ENCODE assay signal across 16 cellular contexts in the genomic region with DNA sequence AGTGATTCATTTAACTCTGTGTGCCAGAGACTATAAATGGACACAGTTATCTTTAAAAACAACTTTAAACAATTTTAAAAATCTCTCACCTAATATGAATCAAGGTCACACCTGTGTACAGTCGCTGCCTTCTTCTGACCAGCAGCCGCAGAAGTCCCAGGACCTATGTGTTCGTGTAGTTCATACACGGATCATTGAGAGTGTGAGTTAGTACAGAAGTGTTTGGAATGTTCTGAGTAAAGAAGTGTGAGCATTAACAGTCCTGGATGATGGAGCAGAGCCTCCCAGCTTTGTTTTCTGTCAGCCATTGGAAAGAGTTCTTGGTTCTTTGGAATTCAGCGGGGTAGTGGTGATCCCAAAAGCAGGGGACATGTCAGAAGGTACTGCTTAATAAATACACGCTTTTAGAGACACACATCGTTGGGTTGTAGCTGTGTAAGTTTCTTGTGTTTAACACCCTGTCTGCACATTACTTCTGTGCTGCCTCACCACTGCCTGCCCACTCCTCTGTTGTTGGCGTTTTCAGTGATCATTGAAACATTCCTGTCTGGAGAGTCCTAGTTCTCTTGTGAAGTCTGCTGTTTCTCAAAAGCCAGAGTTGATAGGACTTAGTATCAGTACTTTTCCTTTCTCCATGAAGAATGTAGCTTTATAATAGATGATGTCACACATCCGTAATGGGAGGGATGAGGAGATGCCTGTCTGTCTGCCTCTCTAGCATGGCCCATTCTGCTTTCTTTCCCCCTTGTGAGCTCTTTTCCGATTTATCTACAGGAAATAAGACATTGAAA.
DNase-seq lines count a peak whose midpoint lies in the region; ATAC-seq and TF ChIP-seq lines count a peak whose summit lies in the region.
"Had no signal": no experiment of that assay in that cellular context is flagged by ENCODE, and none has a peak within 500 bp of the region (broad histone marks: within the 10 kb centered on the region; RNA-seq: fewer than 3 reads in every experiment).

No MANE protein-coding gene starts in this region.

- H3K4me3 ChIP-seq in coronary artery, result no peak overlapping the region
- no peak overlapping the region for H3K4me3 ChIP-seq in parathyroid adenoma (ENCODE audit: low read depth, low read length)
- no peak overlapping the region for H3K4me3 ChIP-seq in prostate gland
- H3K4me3 ChIP-seq: MG63, testis had no signal

- H3K79me2 ChIP-seq in parathyroid adenoma, result no peaks in the 10 kb centered on the region

- H3K36me3 ChIP-seq in parathyroid adenoma (ENCODE audit: control insufficient read depth, insufficient read depth, low read length), result no peaks in the 10 kb centered on the region
- H3K36me3 ChIP-seq in prostate gland, result no peaks in the 10 kb centered on the region
- H3K36me3 ChIP-seq: MG63 had no signal

- no peak for TF ChIP-seq POLR2A in prostate gland (IDR thresholded peaks at IDR 0.05)

- no peak for ATAC-seq in activated CD4-positive, CD25-positive, alpha-beta regulatory T cell treated with anti-CD3 and anti-CD28 coated beads, Interleukin-2, amount 50 U/mL, for 24 hours
- no peak for ATAC-seq in HG03432 (IDR thresholded peaks at IDR 0.05; ENCODE audit: unreplicated experiment)

- DNase-seq in EH (ENCODE audit: low read depth) (peak; percentile 44), coronary artery (ENCODE audit: low spot score) (no peak), kidney glomerular epithelial cell (lab: John Stamatoyannopoulos, UW) (peak; percentile 36), NCI-H1092 (lab: John Stamatoyannopoulos, UW) (no peak), prostate gland (ENCODE audit: low spot score) (no peak)
- DNase-seq: activated CD4-positive, alpha-beta T cell treated with anti-CD3 and anti-CD28 coated beads, Interleukin-2, amount 50 U/mL, for 4 hours; GDM1; MG63; NCI-H2029 treated with DMSO at 0.1 percent for 48 hours; NCI-H82; small intestine; T1000; testis had no signal

- 81% methylated on average over 10 of the region's 10 CpGs for WGBS in prostate gland

- H2AFZ ChIP-seq in parathyroid adenoma, result no peak overlapping the region

- TF ChIP-seq CTCF in coronary artery (IDR thresholded peaks at IDR 0.05) (no peak), parathyroid adenoma (IDR thresholded peaks at IDR 0.05) (no peak), prostate gland (IDR thresholded peaks at IDR 0.05) (no peak)

- H3K27ac ChIP-seq in coronary artery, result peak overlapping the region; percentile 48 to 62
- H3K27ac ChIP-seq in parathyroid adenoma, result peak overlapping the region; percentile 47
- no peak overlapping the region for H3K27ac ChIP-seq in prostate gland
- H3K27ac ChIP-seq: testis had no signal

- H3K27me3 ChIP-seq in parathyroid adenoma (ENCODE audit: control insufficient read depth, insufficient read depth, low read length), result no peaks in the 10 kb centered on the region
- no peaks in the 10 kb centered on the region for H3K27me3 ChIP-seq in prostate gland (replicated peaks; ENCODE audit: insufficient read depth)
- H3K27me3 ChIP-seq: MG63, testis had no signal

- no peaks in the 10 kb centered on the region for H3K9me3 ChIP-seq in parathyroid adenoma (ENCODE audit: control insufficient read depth, low read length)
- H3K9me3 ChIP-seq in prostate gland, result no peaks in the 10 kb centered on the region
- H3K9me3 ChIP-seq: MG63, testis had no signal

- H3K4me1 ChIP-seq in parathyroid adenoma (no peaks in the 10 kb centered on the region), prostate gland (replicated peaks) (no peaks in the 10 kb centered on the region)

- intact Hi-C loops in prostate gland (cut with DNase I), result no loop called here

- no peak overlapping the region for H3K4me2 ChIP-seq in parathyroid adenoma (ENCODE audit: low read length)

- no peak overlapping the region for H3K9ac ChIP-seq in parathyroid adenoma

Comparison
In these comparisons a context has a peak if more than half of its experiments do, and no peak if none do; other contexts are left out.
1. DNase-seq: peak in EH (single experiment) and kidney glomerular epithelial cell (single experiment); none in coronary artery (single experiment), NCI-H1092 (single experiment) and prostate gland (single experiment).
2. H3K27ac ChIP-seq: peak in coronary artery (2 of 2) and parathyroid adenoma (single experiment); none in prostate gland (0 of 2).